ENCODE assay signal across 1 cellular context in the genomic region with DNA sequence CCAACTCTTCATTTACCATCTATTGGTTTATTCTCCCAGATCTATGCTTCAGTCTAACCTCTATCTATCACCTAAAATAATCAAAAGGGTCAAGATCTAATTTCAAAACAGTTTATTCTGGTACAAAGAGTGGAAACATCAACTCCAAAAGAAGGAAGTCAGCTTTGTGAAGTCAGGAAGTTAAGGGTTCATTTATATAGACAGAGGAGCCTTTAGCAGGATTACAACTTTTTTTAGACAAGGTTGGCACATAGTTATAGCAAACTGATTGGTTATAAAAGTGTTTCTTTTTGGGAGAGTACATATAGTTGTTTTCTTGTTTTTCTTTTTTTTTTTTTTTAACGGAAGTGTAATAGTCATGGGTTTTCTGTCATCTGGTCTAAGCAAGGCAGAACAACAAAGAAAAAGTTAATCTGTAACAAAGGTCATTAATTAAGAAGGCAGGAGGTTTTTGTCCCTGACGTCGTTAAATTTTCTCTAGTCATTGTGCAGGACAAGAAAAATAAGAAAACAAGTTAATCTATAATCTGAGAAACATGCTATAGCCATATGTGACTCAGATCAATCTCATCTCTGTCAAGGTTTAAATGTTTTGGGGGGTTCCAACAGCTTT.
TF ChIP-seq lines count a peak whose summit lies in the region.

No MANE protein-coding gene starts in this region.

TF ChIP-seq in endothelial cell of umbilical vein, 7 proteins besides CTCF, POLR2A, EP300 and RAD21:
- no peak for TF ChIP-seq GATA2 (IDR thresholded peaks at IDR 0.05; ENCODE audit: insufficient read depth, insufficient read length, low read depth, low read length)
- no peak for TF ChIP-seq JUN (IDR thresholded peaks at IDR 0.05; ENCODE audit: borderline replicate concordance, insufficient read depth, insufficient read length, low read depth)
- TF ChIP-seq POLR2AphosphoS5 (IDR thresholded peaks at IDR 0.05; ENCODE audit: insufficient read depth, low read depth, low read length): no peak
- TF ChIP-seq EZH2 (IDR thresholded peaks at IDR 0.05; ENCODE audit: borderline replicate concordance, low read depth, low read length, severe bottlenecking): no peak
- TF ChIP-seq, protein P1, sequence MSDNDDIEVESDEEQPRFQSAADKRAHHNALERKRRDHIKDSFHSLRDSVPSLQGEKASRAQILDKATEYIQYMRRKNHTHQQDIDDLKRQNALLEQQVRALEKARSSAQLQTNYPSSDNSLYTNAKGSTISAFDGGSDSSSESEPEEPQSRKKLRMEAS (IDR thresholded peaks at IDR 0.05; ENCODE audit: insufficient read depth, insufficient read length): no peak
- no peak for TF ChIP-seq FOS (IDR thresholded peaks at IDR 0.05; ENCODE audit: borderline replicate concordance, insufficient read depth, low read length)
- TF ChIP-seq MYC (IDR thresholded peaks at IDR 0.05; ENCODE audit: low read depth, low read length): no peak
